Comparison of ENCODE assay signal across 23 cellular contexts in genomic region chr5:78893959-78894676, GRCh38.
A peak's percentile ranks its signal among the peaks of the same experiment; 100 is the strongest.
DNase-seq lines count a peak whose midpoint lies in the region; ATAC-seq and TF ChIP-seq lines count a peak whose summit lies in the region.
"Had no signal": no experiment of that assay in that cellular context is flagged by ENCODE, and none has a peak within 500 bp of the region (broad histone marks: within the 10 kb centered on the region; RNA-seq: fewer than 3 reads in every experiment).

No MANE protein-coding gene starts in this region.

- POLR2A ChIA-PET in T-cell (lab: Charles Lee): no interaction called here

- no peak for TF ChIP-seq CTCF in GM12865 (IDR thresholded peaks at IDR 0.05; ENCODE audit: insufficient read depth, low read depth, low read length, missing control alignments)

- peak; percentile 41 for DNase-seq in GM12865 (ENCODE audit: low read depth)
- peak; percentile 5 for DNase-seq in NCI-H510A (lab: John Stamatoyannopoulos, UW)
- DNase-seq in iris pigment epithelial cell (ENCODE audit: low read depth): peak; percentile 19
- no peak for DNase-seq in T-cell
- DNase-seq in activated CD4-positive, alpha-beta T cell treated with anti-CD3 and anti-CD28 coated beads, Interleukin-2, amount 50 U/mL, for 48 hours: no peak
- no peak for DNase-seq in kidney glomerular epithelial cell (lab: John Stamatoyannopoulos, UW)
- no peak for DNase-seq in left cardiac atrium
- DNase-seq: activated CD8-positive, alpha-beta memory T cell treated with anti-CD3 and anti-CD28 coated beads, Interleukin-2, amount 10 ng/mL, durations not matched to agents 7 days and 5 days; amniotic stem cell; CD8-positive, alpha-beta T cell; effector memory CD4-positive, alpha-beta T cell; EL; heart left ventricle; HFFc6; NCI-H1048; psoas muscle; T-helper 17 cell; tibial artery had no signal

- peaks cover 19% of the 10 kb centered on the region for H3K36me3 Mint-ChIP-seq in T-cell

- H3K9me3 Mint-ChIP-seq in T-cell: peaks cover 2 to 4% (median 4%) of the 10 kb centered on the region in 3 donors
- H3K9me3 Mint-ChIP-seq: HFFc6 had no signal

- no peak overlapping the region for H3K4me3 Mint-ChIP-seq in T-cell
- H3K4me3 Mint-ChIP-seq: activated CD8-positive, alpha-beta memory T cell treated with anti-CD3 and anti-CD28 coated beads, Interleukin-2, amount 10 ng/mL, durations not matched to agents 7 days and 5 days; CD8-positive, alpha-beta T cell; HFFc6; memory B cell; natural killer cell treated with Interleukin-12 subunit alpha and Interleukin-12 subunit beta and Interleukin-15 and Interleukin-18, amount 100 ng/mL, for 72 hours; T-helper 17 cell had no signal

- ATAC-seq in GM21529 (IDR thresholded peaks at IDR 0.05; ENCODE audit: unreplicated experiment): peak; percentile 65
- no peak for ATAC-seq in T-cell (replicated peaks in 1 of 4)
- ATAC-seq in left cardiac atrium: no peak
- ATAC-seq: activated CD8-positive, alpha-beta memory T cell treated with anti-CD3 and anti-CD28 coated beads, Interleukin-2, amount 10 ng/mL, durations not matched to agents 7 days and 5 days; CD8-positive, alpha-beta T cell; K562; natural killer cell treated with Interleukin-12 subunit alpha and Interleukin-12 subunit beta and Interleukin-15 and Interleukin-18, amount 100 ng/mL, for 72 hours; psoas muscle; Right ventricle myocardium inferior; T-helper 17 cell had no signal

- H3K27ac Mint-ChIP-seq in T-cell: no peak overlapping the region
- H3K27ac Mint-ChIP-seq: activated CD8-positive, alpha-beta memory T cell treated with anti-CD3 and anti-CD28 coated beads, Interleukin-2, amount 10 ng/mL, durations not matched to agents 7 days and 5 days; CD8-positive, alpha-beta T cell; HFFc6; memory B cell; natural killer cell treated with Interleukin-12 subunit alpha and Interleukin-12 subunit beta and Interleukin-15 and Interleukin-18, amount 100 ng/mL, for 72 hours; T-helper 17 cell had no signal

- peaks cover 0 to 4% (median 0%) of the 10 kb centered on the region in 3 donors for H3K4me1 Mint-ChIP-seq in T-cell
- H3K4me1 Mint-ChIP-seq: activated CD8-positive, alpha-beta memory T cell treated with anti-CD3 and anti-CD28 coated beads, Interleukin-2, amount 10 ng/mL, durations not matched to agents 7 days and 5 days had no signal

- CTCF ChIA-PET in T-cell (lab: Charles Lee): no interaction called here

- H3K4me3 ChIP-seq in GM12865 (ENCODE audit: low read depth, low read length): no peak overlapping the region
- H3K4me3 ChIP-seq: heart left ventricle, K562, psoas muscle, tibial artery had no signal

- H3K27me3 Mint-ChIP-seq in T-cell: no peaks in the 10 kb centered on the region
- H3K27me3 Mint-ChIP-seq: memory B cell, T-helper 17 cell had no signal

- intact Hi-C loops in left cardiac atrium (cut with DNase I): no loop called here

Comparison
In these comparisons a context has a peak if more than half of its experiments do, and no peak if none do; other contexts are left out.
1. DNase-seq: peak in GM12865 (single experiment), NCI-H510A (single experiment) and iris pigment epithelial cell (single experiment); none in T-cell (0 of 34), activated CD4-positive, alpha-beta T cell treated with anti-CD3 and anti-CD28 coated beads, Interleukin-2, amount 50 U/mL, for 48 hours (0 of 2), kidney glomerular epithelial cell (single experiment) and left cardiac atrium (single experiment).